Comparison of ENCODE assay signal across 27 cellular contexts in the genomic region with DNA sequence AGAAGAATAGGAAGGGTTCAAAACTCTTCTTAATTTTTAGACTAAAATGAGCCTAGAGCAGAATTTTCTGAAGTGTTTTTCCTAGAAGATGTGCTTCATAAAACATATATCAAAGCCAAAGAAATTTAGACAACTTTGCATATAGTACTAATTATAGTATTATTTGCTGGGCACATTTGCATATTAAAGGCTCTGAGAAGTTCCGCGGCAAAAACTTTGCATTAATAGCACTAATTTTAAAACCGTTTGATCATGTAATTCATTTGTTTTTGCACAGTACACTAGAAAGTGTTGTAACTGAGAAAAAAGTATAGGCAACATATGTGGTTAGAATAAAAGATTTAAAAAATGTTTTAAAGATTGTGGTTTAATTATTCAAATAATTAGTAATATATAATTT.
"Had no signal": no experiment of that assay in that cellular context is flagged by ENCODE, and none has a peak within 500 bp of the region (broad histone marks: within the 10 kb centered on the region; RNA-seq: fewer than 3 reads in every experiment).

No MANE protein-coding gene starts in this region.

- H3K27me3 ChIP-seq: stomach, suprapubic skin, testis, thyroid gland, tibial artery, tibial nerve, transverse colon, upper lobe of left lung, upper lobe of right lung, uterus, vagina had no signal

- H3K36me3 ChIP-seq: stomach, suprapubic skin, thoracic aorta, thyroid gland, tibial artery, tibial nerve, transverse colon, upper lobe of left lung, upper lobe of right lung, uterus, vagina had no signal

- H3K4me3 ChIP-seq: stomach, suprapubic skin, testis, thoracic aorta, thyroid gland, tibial artery, tibial nerve, transverse colon, upper lobe of left lung, upper lobe of right lung, uterus, vagina had no signal

- FAIRE-seq: urothelium cell line had no signal

- H3K4me1 ChIP-seq: suprapubic skin, thyroid gland, tibial artery, tibial nerve, transverse colon, upper lobe of left lung, upper lobe of right lung, uterus, vagina had no signal

- H3K9me3 ChIP-seq: stomach, suprapubic skin, testis, thoracic aorta, thyroid gland, tibial artery, tibial nerve, transverse colon, upper lobe of left lung, upper lobe of right lung, uterus, vagina had no signal

- DNase-seq: stimulated activated CD4-positive, alpha-beta T cell treated with anti-CD3 and anti-CD28 coated beads, Interleukin-2, amount 100 ng/mL, for 48 hours; stimulated activated CD4-positive, alpha-beta T cell treated with anti-CD3 and anti-CD28 coated beads, Interleukin-4, amount 100 ng/mL, for 1 hour; stimulated activated CD4-positive, alpha-beta T cell treated with anti-CD3 and anti-CD28 coated beads, Interleukin-4, amount 100 ng/mL, for 24 hours; stimulated activated CD4-positive, alpha-beta T cell treated with anti-CD3 and anti-CD28 coated beads, Interleukin-4, amount 100 ng/mL, for 4 hours; stimulated activated CD8-positive, alpha-beta memory T cell treated with anti-CD3 and anti-CD28 coated beads, Interleukin-4, amount 100 ng/mL, for 48 hours; stimulated activated naive B cell treated with anti-CD40 and anti-IgM and Interleukin-4, amounts not matched to agents 10 μg/mL and 1 μg/mL and 100 μg/mL, for 72 hours; stimulated activated naive CD4-positive, alpha-beta T cell; stimulated activated naive CD4-positive, alpha-beta T cell treated with Interleukin-2 at 50 U/mL for 16 hours; stimulated activated naive CD8-positive, alpha-beta T cell treated with anti-CD3 and anti-CD28 coated beads, Interleukin-15, amount 100 ng/mL, for 72 hours; stimulated activated naive CD8-positive, alpha-beta T cell treated with anti-CD3 and anti-CD28 coated beads, Interleukin-15, Interleukin-2, amounts not matched to agents 100 U/mL and 50 U/mL, for 24 hours; stomach; substantia nigra; testis; thyroid gland; tibial artery; transverse colon; trophoblast cell; upper lobe of left lung; upper lobe of right lung; uterus had no signal

- H3K27ac ChIP-seq: stomach, suprapubic skin, testis, thoracic aorta, thyroid gland, tibial artery, tibial nerve, transverse colon, upper lobe of left lung, upper lobe of right lung, uterus, vagina had no signal

- ATAC-seq: stimulated activated effector memory CD8-positive, alpha-beta T cell treated with anti-CD3 and anti-CD28 coated beads, Interleukin-12 subunit alpha, Interleukin-12 subunit beta, amount 100 ng/mL, for 72 hours; stimulated activated memory B cell treated with anti-CD40 and anti-IgM and Interleukin-4, amounts not matched to agents 10 μg/mL and 1 μg/mL and 100 μg/mL, for 72 hours; stimulated activated naive B cell treated with anti-CD40 and anti-IgM and Interleukin-4, amounts not matched to agents 10 μg/mL and 1 μg/mL and 100 μg/mL, for 72 hours; stimulated activated naive CD8-positive, alpha-beta T cell treated with anti-CD3 and anti-CD28 coated beads, Interleukin-15, amount 100 ng/mL, for 72 hours; stimulated activated naive CD8-positive, alpha-beta T cell treated with anti-CD3 and anti-CD28 coated beads, Interleukin-15, Interleukin-2, amounts not matched to agents 100 U/mL and 50 U/mL, for 24 hours; upper lobe of right lung had no signal
